In genomic region chr12:57844725-57845477, GRCh38 we compare ENCODE assay signal across 8 cellular contexts. TPM values are rescaled to one million over a fixed set of nuclear protein-coding genes. Genes with fewer than 3 reads are reported as not detected.
DNase-seq lines count a peak whose midpoint lies in the region; ATAC-seq and TF ChIP-seq lines count a peak whose summit lies in the region.

No MANE protein-coding gene starts in this region.

- H3K27me3 ChIP-seq in liver (ENCODE audit: control insufficient read depth in 4 of 4, insufficient read depth in 4 of 4, low read length in 3 of 4), result no peaks in the 10 kb centered on the region

- peak overlapping the region; percentile 85 for H3K27ac Mint-ChIP-seq in dendritic cell treated with granulocyte-macrophage colony-stimulating factor and Interleukin-4, amounts not matched to agents 40 ng/mL and 50 ng/mL, for 4 days
- H3K27ac Mint-ChIP-seq in stimulated activated naive CD8-positive, alpha-beta T cell treated with anti-CD3 and anti-CD28 coated beads, Interleukin-15, Interleukin-2, amounts not matched to agents 100 ng/mL and 50 ng/mL, for 24 hours, result peak overlapping the region; percentile 88

- H3K9me3 ChIP-seq in liver (ENCODE audit: control insufficient read depth in 4 of 4, low read length in 3 of 4), result no peaks in the 10 kb centered on the region

- no peak for TF ChIP-seq CTCF in GM12875 (IDR thresholded peaks at IDR 0.05; ENCODE audit: borderline replicate concordance, insufficient read depth, low read depth, low read length)
- TF ChIP-seq CTCF in liver (IDR thresholded peaks at IDR 0.05; ENCODE audit: low read depth, low read length, missing input control), result no peak

- H3K36me3 ChIP-seq in liver (ENCODE audit: control insufficient read depth in 4 of 4, insufficient read depth in 3 of 4, low read depth in 1 of 4, low read length in 3 of 4), result no peaks in the 10 kb centered on the region

- H3K4me3 Mint-ChIP-seq in dendritic cell treated with granulocyte-macrophage colony-stimulating factor and Interleukin-4, amounts not matched to agents 40 ng/mL and 50 ng/mL, for 4 days, result peak overlapping the region; percentile 85
- peak overlapping the region; percentile 86 for H3K4me3 Mint-ChIP-seq in stimulated activated naive CD8-positive, alpha-beta T cell treated with anti-CD3 and anti-CD28 coated beads, Interleukin-15, Interleukin-2, amounts not matched to agents 100 ng/mL and 50 ng/mL, for 24 hours

- peaks cover 45% of the 10 kb centered on the region for H3K36me3 Mint-ChIP-seq in dendritic cell treated with granulocyte-macrophage colony-stimulating factor and Interleukin-4, amounts not matched to agents 40 ng/mL and 50 ng/mL, for 4 days (ENCODE audit: low read depth)
- peaks cover 7% of the 10 kb centered on the region for H3K36me3 Mint-ChIP-seq in stimulated activated naive CD8-positive, alpha-beta T cell treated with anti-CD3 and anti-CD28 coated beads, Interleukin-15, Interleukin-2, amounts not matched to agents 100 ng/mL and 50 ng/mL, for 24 hours (ENCODE audit: low read depth)

- H3K27me3 Mint-ChIP-seq in dendritic cell treated with granulocyte-macrophage colony-stimulating factor and Interleukin-4, amounts not matched to agents 40 ng/mL and 50 ng/mL, for 4 days, result peaks cover 11% of the 10 kb centered on the region
- H3K27me3 Mint-ChIP-seq in stimulated activated naive CD8-positive, alpha-beta T cell treated with anti-CD3 and anti-CD28 coated beads, Interleukin-15, Interleukin-2, amounts not matched to agents 100 ng/mL and 50 ng/mL, for 24 hours, result no peaks in the 10 kb centered on the region

- no peaks in the 10 kb centered on the region for H3K9me3 Mint-ChIP-seq in dendritic cell treated with granulocyte-macrophage colony-stimulating factor and Interleukin-4, amounts not matched to agents 40 ng/mL and 50 ng/mL, for 4 days
- no peaks in the 10 kb centered on the region for H3K9me3 Mint-ChIP-seq in stimulated activated naive CD8-positive, alpha-beta T cell treated with anti-CD3 and anti-CD28 coated beads, Interleukin-15, Interleukin-2, amounts not matched to agents 100 ng/mL and 50 ng/mL, for 24 hours

- H3K4me1 ChIP-seq in liver (ENCODE audit: control insufficient read depth in 4 of 4, insufficient read depth in 4 of 4, low read length in 3 of 4), result peaks cover 22 to 51% (median 48%) of the 10 kb centered on the region in 4 donors

- intact Hi-C loops in dendritic cell treated with granulocyte-macrophage colony-stimulating factor and Interleukin-4, amounts not matched to agents 40 ng/mL and 50 ng/mL, for 4 days (cut with micrococcal nuclease), result no loop called here

- H3K9ac ChIP-seq in liver (ENCODE audit: low read depth in 1 of 2, low read length in 2 of 2), result peak overlapping the region; percentile 56 to 86

- H3K4me1 Mint-ChIP-seq in dendritic cell treated with granulocyte-macrophage colony-stimulating factor and Interleukin-4, amounts not matched to agents 40 ng/mL and 50 ng/mL, for 4 days (ENCODE audit: low read depth), result peaks cover 61% of the 10 kb centered on the region
- peaks cover 67% of the 10 kb centered on the region for H3K4me1 Mint-ChIP-seq in stimulated activated naive CD8-positive, alpha-beta T cell treated with anti-CD3 and anti-CD28 coated beads, Interleukin-15, Interleukin-2, amounts not matched to agents 100 ng/mL and 50 ng/mL, for 24 hours (ENCODE audit: low read depth)

- TF ChIP-seq RAD21 in liver (IDR thresholded peaks at IDR 0.05), result peak in 1 of 2 donors; percentile 45

- DNase-seq in A172 (ENCODE audit: low spot score) (peak; percentile 37), SW480 (ENCODE audit: low spot score) (peak; percentile 46), NCI-H1092 treated with DMSO at 0.1 percent for 48 hours (lab: John Stamatoyannopoulos, UW) (no peak)

- peak overlapping the region; percentile 98 to 99 for H3K27ac ChIP-seq in liver (ENCODE audit: low read depth in 1 of 2, low read length in 2 of 2)

- peak; percentile 10 for ATAC-seq in HG03095 (IDR thresholded peaks at IDR 0.05; ENCODE audit: unreplicated experiment)

- under 1% methylated on average over 42 of the region's 42 CpGs for WGBS in liver

- H3K4me3 ChIP-seq in GM12875 (ENCODE audit: low read depth, low read length) (peak overlapping the region; percentile 99), liver (ENCODE audit: low read depth in 1 of 3, low read length in 3 of 3) (peak overlapping the region; percentile 75 to 97 (median 93))

TF ChIP-seq in liver, 16 proteins besides CTCF, POLR2A, EP300 and RAD21:
- TF ChIP-seq HNF4G (IDR thresholded peaks at IDR 0.05), result peak; percentile 12
- peak; percentile 41 to 62 for TF ChIP-seq HNF4A (conservative IDR thresholded peaks at IDR 0.05)
- TF ChIP-seq YY1 (IDR thresholded peaks at IDR 0.05), result peak; percentile 58
- TF ChIP-seq FOXA1 (IDR thresholded peaks at IDR 0.05), result no peak
- no peak for TF ChIP-seq FOXA2 (IDR thresholded peaks at IDR 0.05)
- peak; percentile 68 to 81 for TF ChIP-seq RXRA (IDR thresholded peaks at IDR 0.05)
- peak; percentile 55 for TF ChIP-seq TAF1 (conservative IDR thresholded peaks at IDR 0.05)
- TF ChIP-seq EGR1 (IDR thresholded peaks at IDR 0.05; ENCODE audit: low read depth in 2 of 2), result no peak
- TF ChIP-seq JUND (IDR thresholded peaks at IDR 0.05), result peak in 1 of 2 donors; percentile 17
- no peak for TF ChIP-seq GABPA (IDR thresholded peaks at IDR 0.05 in 1 of 2, conservative IDR thresholded peaks at IDR 0.05 in 1 of 2)
- TF ChIP-seq REST (IDR thresholded peaks at IDR 0.05), result peak; percentile 29
- TF ChIP-seq, protein P1, sequence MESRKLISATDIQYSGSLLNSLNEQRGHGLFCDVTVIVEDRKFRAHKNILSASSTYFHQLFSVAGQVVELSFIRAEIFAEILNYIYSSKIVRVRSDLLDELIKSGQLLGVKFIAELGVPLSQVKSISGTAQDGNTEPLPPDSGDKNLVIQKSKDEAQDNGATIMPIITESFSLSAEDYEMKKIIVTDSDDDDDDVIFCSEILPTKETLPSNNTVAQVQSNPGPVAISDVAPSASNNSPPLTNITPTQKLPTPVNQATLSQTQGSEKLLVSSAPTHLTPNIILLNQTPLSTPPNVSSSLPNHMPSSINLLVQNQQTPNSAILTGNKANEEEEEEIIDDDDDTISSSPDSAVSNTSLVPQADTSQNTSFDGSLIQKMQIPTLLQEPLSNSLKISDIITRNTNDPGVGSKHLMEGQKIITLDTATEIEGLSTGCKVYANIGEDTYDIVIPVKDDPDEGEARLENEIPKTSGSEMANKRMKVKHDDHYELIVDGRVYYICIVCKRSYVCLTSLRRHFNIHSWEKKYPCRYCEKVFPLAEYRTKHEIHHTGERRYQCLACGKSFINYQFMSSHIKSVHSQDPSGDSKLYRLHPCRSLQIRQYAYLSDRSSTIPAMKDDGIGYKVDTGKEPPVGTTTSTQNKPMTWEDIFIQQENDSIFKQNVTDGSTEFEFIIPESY (IDR thresholded peaks at IDR 0.05), result no peak
- TF ChIP-seq, protein P2, sequence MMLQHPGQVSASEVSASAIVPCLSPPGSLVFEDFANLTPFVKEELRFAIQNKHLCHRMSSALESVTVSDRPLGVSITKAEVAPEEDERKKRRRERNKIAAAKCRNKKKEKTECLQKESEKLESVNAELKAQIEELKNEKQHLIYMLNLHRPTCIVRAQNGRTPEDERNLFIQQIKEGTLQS (IDR thresholded peaks at IDR 0.05), result peak; percentile 92
- peak; percentile 52 for TF ChIP-seq SP1 (IDR thresholded peaks at IDR 0.05)
- no peak for TF ChIP-seq MAX (IDR thresholded peaks at IDR 0.05)
- TF ChIP-seq NR2F2 (IDR thresholded peaks at IDR 0.05), result peak; percentile 72

RNA-seq across cellular contexts. Expression of gene CTDSP2, which starts 1.6 kb away (rescaled TPM):
- total RNA-seq in A172 (2014; rRNA removed; shearing (Covaris generic)), result 26.9 and 27.5 TPM in 2 replicates
- 10 to 100 TPM; 38.6 to 60.9 TPM for total RNA-seq in liver
- polyA plus RNA-seq in liver, result 10 to 100 TPM; 20.1 to 48.9 TPM

RNA-seq across cellular contexts. Expression of gene AVIL, which starts 26.4 kb away (rescaled TPM):
- total RNA-seq in A172 (2014; rRNA removed; shearing (Covaris generic)), result 0.41 and 0.98 TPM in 2 replicates
- 1 to 10 TPM; 1.3 to 6.4 TPM for total RNA-seq in liver
- 1 to 10 TPM in 1 of 2 donors, under 1 TPM in 1; 0.48 to 1.8 TPM for polyA plus RNA-seq in liver
